1 cellular context compared by ENCODE assay signal in genomic region chr12:27332407-27333310, GRCh38.
TF ChIP-seq lines count a peak whose summit lies in the region.

Gene BMAL2 (plus strand): TSS chr12:27332836. CDS start chr12:27333073, 237 bp downstream.

TF ChIP-seq in K562, 482 proteins besides CTCF, POLR2A, EP300 and RAD21 (continued from another document):
- TF ChIP-seq PHF8 (IDR thresholded peaks at IDR 0.05; ENCODE audit: borderline replicate concordance, low read length) (peak; percentile 14; the same call in 1 of the 2 replicates), PATZ1 (CRISPR knock-in tag; IDR thresholded peaks at IDR 0.05; ENCODE audit: borderline replicate concordance) (no peak), ZNF75A (CRISPR knock-in tag; IDR thresholded peaks at IDR 0.05) (no peak), ATF3 (IDR thresholded peaks at IDR 0.05) (no peak), ATF3 (CRISPR knock-in tag; conservative IDR thresholded peaks at IDR 0.05) (no peak), TAF9B (IDR thresholded peaks at IDR 0.05; ENCODE audit: partially characterized antibody) (no peak)
